ENCODE assay signal across 2 cellular contexts in genomic region chrX:49331282-49331681, GRCh38. TPM values are rescaled to one million over a fixed set of nuclear protein-coding genes. Genes with fewer than 3 reads are reported as not detected.
"Had no signal": no experiment of that assay in that cellular context is flagged by ENCODE, and none has a peak within 500 bp of the region (broad histone marks: within the 10 kb centered on the region; RNA-seq: fewer than 3 reads in every experiment).

TSS of gene GAGE13 (plus strand) at chrX:49331582. CDS start at chrX:49332738, 1,156 bp downstream.

RNA-seq across cellular contexts. Expression of gene GAGE13, which starts in this region (rescaled TPM):
- total RNA-seq: G401, GM12878 had no signal
- polyA plus RNA-seq: GM12878 had no signal
